Comparison of ENCODE assay signal across 16 cellular contexts in the genomic region with DNA sequence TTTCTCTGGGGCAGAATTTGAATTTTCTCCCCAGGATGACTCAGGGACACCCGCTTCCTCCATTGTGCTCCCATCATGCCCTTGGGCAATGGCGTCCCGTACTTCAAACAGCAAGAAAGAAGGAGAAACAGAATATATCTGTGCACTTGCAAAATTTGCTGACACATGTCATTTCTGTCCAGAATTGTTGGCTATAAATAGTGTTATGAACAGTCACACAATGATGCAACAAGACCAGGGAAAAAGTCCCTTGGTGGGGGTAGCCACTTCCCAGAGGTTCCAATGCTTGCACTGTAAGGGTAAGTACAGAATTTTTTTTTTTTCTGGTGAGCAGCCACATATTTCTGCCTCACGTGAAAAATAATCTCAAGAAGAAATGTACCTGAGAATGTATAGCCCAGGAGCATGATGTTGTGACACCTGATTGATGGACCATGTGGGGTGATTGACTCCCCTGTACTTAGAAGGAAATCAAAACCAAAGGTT. TPM values are rescaled to one million over a fixed set of nuclear protein-coding genes. Genes with fewer than 3 reads are reported as not detected.
DNase-seq lines count a peak whose midpoint lies in the region; ATAC-seq and TF ChIP-seq lines count a peak whose summit lies in the region.
"Had no signal": no experiment of that assay in that cellular context is flagged by ENCODE, and none has a peak within 500 bp of the region (broad histone marks: within the 10 kb centered on the region; RNA-seq: fewer than 3 reads in every experiment).

No MANE protein-coding gene starts in this region.

- no peak overlapping the region for H2AFZ ChIP-seq in OCI-LY3 (ENCODE audit: low read depth, low read length)

- H3K9me3 ChIP-seq in OCI-LY3 (ENCODE audit: insufficient read depth, low read length), result peaks cover 10% of the 10 kb centered on the region; the same call in 1 of the 2 replicates
- no peaks in the 10 kb centered on the region for H3K9me3 ChIP-seq in left ventricle myocardium inferior (replicated peaks)
- H3K9me3 ChIP-seq: gastrocnemius medialis, psoas muscle, SJSA1 had no signal

- DNase-seq in SKM-1 treated with dmso at 0.1 percent for 144 hours (lab: John Stamatoyannopoulos, UW; ENCODE audit: unreplicated experiment), result peak; percentile 29
- no peak for DNase-seq in SKM-1 (lab: John Stamatoyannopoulos, UW; ENCODE audit: unreplicated experiment)
- DNase-seq in left ventricle myocardium inferior, result no peak
- DNase-seq in NCI-H1092 (lab: John Stamatoyannopoulos, UW), result no peak
- DNase-seq in GM13976 (ENCODE audit: low spot score), result no peak
- DNase-seq: anterior cingulate cortex, EL, NCI-H2227 treated with DMSO at 0.1 percent for 48 hours, psoas muscle had no signal

- H3K36me3 ChIP-seq in OCI-LY3 (replicated peaks; ENCODE audit: low read depth, low read length) (peaks cover 3% of the 10 kb centered on the region), left ventricle myocardium inferior (no peaks in the 10 kb centered on the region)
- H3K36me3 ChIP-seq: gastrocnemius medialis, SJSA1 had no signal

- in situ Hi-C loops in GM13976 (cut with MboI; ENCODE audit: low sequenced_read_pairs, unreplicated experiment), result no loop called here

- 0 out of 2 replicates have a peak overlapping the region, but pooled peaks have one; percentile 0 for H3K27ac ChIP-seq in OCI-LY3 (ENCODE audit: low read length)
- peak overlapping the region; percentile 8 for H3K27ac ChIP-seq in left ventricle myocardium inferior (replicated peaks)
- H3K27ac ChIP-seq: 22Rv1, gastrocnemius medialis, psoas muscle, SJSA1 had no signal

- H3K27me3 Mint-ChIP-seq in stimulated activated memory B cell treated with anti-CD40 and anti-IgM and Interleukin-4, amounts not matched to agents 10 μg/mL and 1 μg/mL and 100 μg/mL, for 72 hours, result no peaks in the 10 kb centered on the region

- no peaks in the 10 kb centered on the region for H3K36me3 Mint-ChIP-seq in stimulated activated memory B cell treated with anti-CD40 and anti-IgM and Interleukin-4, amounts not matched to agents 10 μg/mL and 1 μg/mL and 100 μg/mL, for 72 hours
- H3K36me3 Mint-ChIP-seq: memory B cell had no signal

- no peak overlapping the region for H3K9ac ChIP-seq in OCI-LY3 (ENCODE audit: low read length)

- H3K27ac Mint-ChIP-seq in stimulated activated memory B cell treated with anti-CD40 and anti-IgM and Interleukin-4, amounts not matched to agents 10 μg/mL and 1 μg/mL and 100 μg/mL, for 72 hours, result no peak overlapping the region
- H3K27ac Mint-ChIP-seq: memory B cell had no signal

- H4K20me1 ChIP-seq in OCI-LY3 (ENCODE audit: insufficient read depth, low read length), result no peaks in the 10 kb centered on the region

- peaks cover 36% of the 10 kb centered on the region for H3K27me3 ChIP-seq in OCI-LY3 (ENCODE audit: low read depth, low read length)
- H3K27me3 ChIP-seq in left ventricle myocardium inferior (ENCODE audit: low read depth), result peaks cover 42% of the 10 kb centered on the region
- H3K27me3 ChIP-seq: gastrocnemius medialis, SJSA1 had no signal

- H3K4me1 ChIP-seq in OCI-LY3 (ENCODE audit: low read length) (peaks cover 42% of the 10 kb centered on the region), left ventricle myocardium inferior (no peaks in the 10 kb centered on the region)
- H3K4me1 ChIP-seq: gastrocnemius medialis, psoas muscle, SJSA1 had no signal

- TF ChIP-seq CTCF in OCI-LY3 (IDR thresholded peaks at IDR 0.05; ENCODE audit: low read depth, low read length) (no peak), left ventricle myocardium inferior (IDR thresholded peaks at IDR 0.05; ENCODE audit: borderline replicate concordance) (no peak), GM13976 (IDR thresholded peaks at IDR 0.05; ENCODE audit: borderline replicate concordance, control extremely low read depth, extremely low read depth, insufficient read depth, missing control alignments) (no peak)

- no peaks in the 10 kb centered on the region for H3K9me3 Mint-ChIP-seq in stimulated activated memory B cell treated with anti-CD40 and anti-IgM and Interleukin-4, amounts not matched to agents 10 μg/mL and 1 μg/mL and 100 μg/mL, for 72 hours
- H3K9me3 Mint-ChIP-seq: memory B cell had no signal

- intact Hi-C loops in left ventricle myocardium inferior (cut with micrococcal nuclease), result no loop called here

- H3K4me1 Mint-ChIP-seq in stimulated activated memory B cell treated with anti-CD40 and anti-IgM and Interleukin-4, amounts not matched to agents 10 μg/mL and 1 μg/mL and 100 μg/mL, for 72 hours, result peaks cover 60% of the 10 kb centered on the region

- peak overlapping the region; percentile 36 for H3K4me2 ChIP-seq in OCI-LY3 (ENCODE audit: low read length)

- peak; percentile 40 for ATAC-seq in stimulated activated memory B cell treated with anti-CD40 and anti-IgM and Interleukin-4, amounts not matched to agents 10 μg/mL and 1 μg/mL and 100 μg/mL, for 72 hours
- ATAC-seq in HG02588 (IDR thresholded peaks at IDR 0.05; ENCODE audit: unreplicated experiment), result no peak
- ATAC-seq: gastrocnemius medialis had no signal

- H3K79me2 ChIP-seq in OCI-LY3 (ENCODE audit: low read length), result no peaks in the 10 kb centered on the region

- peak overlapping the region; percentile 8 for H3K4me3 ChIP-seq in OCI-LY3 (ENCODE audit: low read length)
- H3K4me3 ChIP-seq in left ventricle myocardium inferior, result no peak overlapping the region
- H3K4me3 ChIP-seq: gastrocnemius medialis, psoas muscle, SJSA1 had no signal

- H3K4me3 Mint-ChIP-seq in stimulated activated memory B cell treated with anti-CD40 and anti-IgM and Interleukin-4, amounts not matched to agents 10 μg/mL and 1 μg/mL and 100 μg/mL, for 72 hours, result no peak overlapping the region
- H3K4me3 Mint-ChIP-seq: memory B cell had no signal

RNA-seq across cellular contexts. Expression of a gene that starts 9.1 kb away (rescaled TPM):
- 5.1 TPM for total RNA-seq in left ventricle myocardium inferior
- total RNA-seq: SJSA1 had no signal

RNA-seq across cellular contexts. Expression of a gene that starts 34.9 kb away (rescaled TPM):
- total RNA-seq in left ventricle myocardium inferior, result not detected
- total RNA-seq: gastrocnemius medialis, SJSA1 had no signal

RNA-seq across cellular contexts. Expression of a gene that starts 41.4 kb away (rescaled TPM):
- 1.9 TPM for total RNA-seq in left ventricle myocardium inferior
- total RNA-seq: SJSA1 had no signal
